ENCODE assay signal across 13 cellular contexts in the genomic region with DNA sequence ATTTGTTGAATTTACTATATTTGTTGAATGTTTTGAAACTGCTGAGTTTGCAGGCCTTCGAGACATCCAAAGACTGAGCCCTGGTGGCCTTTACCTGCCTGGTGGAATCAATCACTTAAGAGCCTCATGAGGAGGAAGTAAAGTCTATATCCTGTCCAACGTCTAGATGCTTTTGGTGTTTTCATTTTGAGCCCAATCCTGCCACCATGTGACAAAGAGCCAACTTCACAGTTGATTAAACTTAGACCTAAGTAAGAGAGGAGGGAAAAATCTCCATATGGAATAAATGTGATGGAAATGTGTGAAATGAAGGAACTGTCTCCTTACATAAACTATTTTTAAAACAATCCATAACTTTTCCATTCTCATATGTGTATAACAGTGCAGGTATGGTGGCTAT.
DNase-seq lines count a peak whose midpoint lies in the region; TF ChIP-seq lines count a peak whose summit lies in the region.
"Had no signal": no experiment of that assay in that cellular context is flagged by ENCODE, and none has a peak within 500 bp of the region (broad histone marks: within the 10 kb centered on the region; RNA-seq: fewer than 3 reads in every experiment).

No MANE protein-coding gene starts in this region.

- H3K9me3 Mint-ChIP-seq in CD4-positive, alpha-beta memory T cell = peaks cover 0 to 7% (median 4%) of the 10 kb centered on the region in 8 donors
- H3K9me3 Mint-ChIP-seq: CD4-positive, alpha-beta T cell had no signal

- no peak overlapping the region for H2AK5ac ChIP-seq in neuronal stem cell (ENCODE audit: low read depth, low read length)

- no peak overlapping the region for H4K91ac ChIP-seq in neuronal stem cell (ENCODE audit: low read depth, low read length, poor library complexity)

- no peak overlapping the region for H3K4me3 ChIP-seq in choroid plexus epithelial cell (ENCODE audit: low read depth, low read length)
- no peak overlapping the region for H3K4me3 ChIP-seq in neuronal stem cell (ENCODE audit: low read length in 2 of 2)
- no peak overlapping the region for H3K4me3 ChIP-seq in CD4-positive, alpha-beta memory T cell (ENCODE audit: low read length in 2 of 2)

- TF ChIP-seq CTCF in choroid plexus epithelial cell (conservative IDR thresholded peaks at IDR 0.05; ENCODE audit: low read depth, low read length) = no peak

- no peak overlapping the region for H2BK15ac ChIP-seq in neuronal stem cell (ENCODE audit: low read length)

- H3K18ac ChIP-seq in neuronal stem cell (ENCODE audit: low read length) = no peak overlapping the region

- H3K27me3 ChIP-seq in neuronal stem cell (ENCODE audit: control insufficient read depth in 3 of 3, insufficient read depth in 3 of 3, low read depth in 1 of 3, low read length in 3 of 3) = no peaks in the 10 kb centered on the region
- H3K27me3 ChIP-seq in CD4-positive, alpha-beta memory T cell (ENCODE audit: insufficient read depth, low read length) = no peaks in the 10 kb centered on the region

- peak; percentile 40 for DNase-seq in G401 (ENCODE audit: low spot score)
- DNase-seq in OCI-M1 (lab: John Stamatoyannopoulos, UW) = peak; percentile 14
- DNase-seq in choroid plexus epithelial cell (ENCODE audit: low read depth) = peak; percentile 60
- DNase-seq in neuronal stem cell (ENCODE audit: low spot score) = no peak
- DNase-seq in SHP77 (lab: John Stamatoyannopoulos, UW) = no peak
- DNase-seq in Ammon's horn (ENCODE audit: low spot score) = no peak
- no peak for DNase-seq in CD4-positive, alpha-beta memory T cell
- DNase-seq in T-helper 2 cell = no peak
- DNase-seq: CD4-positive, alpha-beta T cell; erythroblast; NCI-H187 treated with DMSO at 0.1 percent for 48 hours; stimulated activated naive CD4-positive, alpha-beta T cell had no signal

- H3K4me2 ChIP-seq in neuronal stem cell (ENCODE audit: insufficient read depth, low read length, poor library complexity, severe bottlenecking) = no peak overlapping the region

- H3K23ac ChIP-seq in neuronal stem cell (ENCODE audit: low read depth, low read length, poor library complexity) = no peak overlapping the region

- CTCF ChIA-PET in CD4-positive, alpha-beta memory T cell (lab: Charles Lee; ENCODE audit: partially characterized antibody) = no interaction called here

- no peaks in the 10 kb centered on the region for H3K9me3 ChIP-seq in neuronal stem cell (replicated peaks in 1 of 2; ENCODE audit: control insufficient read depth in 2 of 2, insufficient read depth in 1 of 2, low read depth in 1 of 2, low read length in 2 of 2)
- no peaks in the 10 kb centered on the region for H3K9me3 ChIP-seq in CD4-positive, alpha-beta memory T cell (ENCODE audit: control insufficient read depth in 1 of 2, low read length in 2 of 2)

- no peak overlapping the region for H2BK120ac ChIP-seq in neuronal stem cell (ENCODE audit: low read depth, low read length)

- intact Hi-C loops in CD4-positive, alpha-beta memory T cell (cut with micrococcal nuclease) = no loop called here

- H3K27ac ChIP-seq in neuronal stem cell (replicated peaks; ENCODE audit: low read length) = no peak overlapping the region
- H3K27ac ChIP-seq in CD4-positive, alpha-beta memory T cell (ENCODE audit: low read depth, low read length) = no peak overlapping the region

- no peaks in the 10 kb centered on the region for H3K27me3 Mint-ChIP-seq in CD4-positive, alpha-beta memory T cell
- H3K27me3 Mint-ChIP-seq: CD4-positive, alpha-beta T cell had no signal

- no peaks in the 10 kb centered on the region for H3K36me3 Mint-ChIP-seq in CD4-positive, alpha-beta memory T cell
- H3K36me3 Mint-ChIP-seq: activated naive CD4-positive, alpha-beta T cell treated with anti-CD3 and anti-CD28 coated beads, Interleukin-2, amount 50 U/mL, for 72 hours had no signal

- in situ Hi-C loops in G401 (cut with HindIII; ENCODE audit: low sequenced_read_pairs) = no loop called here

- no peak overlapping the region for H3K14ac ChIP-seq in neuronal stem cell (ENCODE audit: low read length)

- POLR2A ChIA-PET in CD4-positive, alpha-beta memory T cell (lab: Charles Lee; ENCODE audit: partially characterized antibody) = no interaction called here

- peaks cover 0 to 1% of the 10 kb centered on the region in 2 donors for H3K4me1 ChIP-seq in neuronal stem cell (ENCODE audit: control insufficient read depth in 2 of 2, insufficient read depth in 1 of 2, low read depth in 1 of 2, low read length in 2 of 2)
- H3K4me1 ChIP-seq in CD4-positive, alpha-beta memory T cell (ENCODE audit: insufficient read depth, low read length) = no peaks in the 10 kb centered on the region

- WGBS in neuronal stem cell (ENCODE audit: extremely low coverage in 2 of 2, insufficient read length in 2 of 2, insufficient replicate concordance in 1 of 2), 2 donors = no CpG with 5 or more reads among the region's 2 CpGs

- no peaks in the 10 kb centered on the region for H3K36me3 ChIP-seq in neuronal stem cell (replicated peaks in 1 of 2; ENCODE audit: control insufficient read depth in 2 of 2, insufficient read depth in 2 of 2, low read length in 2 of 2)
- no peaks in the 10 kb centered on the region for H3K36me3 ChIP-seq in CD4-positive, alpha-beta memory T cell (ENCODE audit: insufficient read depth, low read length)

- no peak overlapping the region for H3K9ac ChIP-seq in neuronal stem cell (ENCODE audit: low read depth, low read length, poor library complexity)

- H3K27ac Mint-ChIP-seq in CD4-positive, alpha-beta memory T cell = no peak overlapping the region
- H3K27ac Mint-ChIP-seq: activated naive CD4-positive, alpha-beta T cell treated with anti-CD3 and anti-CD28 coated beads, Interleukin-2, amount 50 U/mL, for 72 hours; CD4-positive, alpha-beta T cell had no signal

- H2BK5ac ChIP-seq in neuronal stem cell (ENCODE audit: low read length) = no peak overlapping the region

- no peaks in the 10 kb centered on the region for H3K79me1 ChIP-seq in neuronal stem cell (ENCODE audit: low read depth, low read length)

- H3K4ac ChIP-seq in neuronal stem cell (ENCODE audit: low read length) = no peak overlapping the region

- no peaks in the 10 kb centered on the region for H3K4me1 Mint-ChIP-seq in CD4-positive, alpha-beta memory T cell

- no peak overlapping the region for H2BK12ac ChIP-seq in neuronal stem cell (ENCODE audit: low read length)

- H4K8ac ChIP-seq in neuronal stem cell (ENCODE audit: low read depth, low read length) = no peak overlapping the region

- H3K4me3 Mint-ChIP-seq in CD4-positive, alpha-beta memory T cell = no peak overlapping the region
- H3K4me3 Mint-ChIP-seq: CD4-positive, alpha-beta T cell had no signal

- H2AFZ ChIP-seq in neuronal stem cell (ENCODE audit: low read length) = peak overlapping the region; percentile 7

Comparison
In these comparisons a context has a peak if more than half of its experiments do, and no peak if none do; other contexts are left out.
1. DNase-seq: peak in G401 (single experiment), OCI-M1 (single experiment) and choroid plexus epithelial cell (single experiment); none in neuronal stem cell (single experiment), SHP77 (0 of 2), Ammon's horn (single experiment), CD4-positive, alpha-beta memory T cell (0 of 5) and T-helper 2 cell (0 of 5).